Comparison of ENCODE assay signal across 8 cellular contexts in the genomic region with DNA sequence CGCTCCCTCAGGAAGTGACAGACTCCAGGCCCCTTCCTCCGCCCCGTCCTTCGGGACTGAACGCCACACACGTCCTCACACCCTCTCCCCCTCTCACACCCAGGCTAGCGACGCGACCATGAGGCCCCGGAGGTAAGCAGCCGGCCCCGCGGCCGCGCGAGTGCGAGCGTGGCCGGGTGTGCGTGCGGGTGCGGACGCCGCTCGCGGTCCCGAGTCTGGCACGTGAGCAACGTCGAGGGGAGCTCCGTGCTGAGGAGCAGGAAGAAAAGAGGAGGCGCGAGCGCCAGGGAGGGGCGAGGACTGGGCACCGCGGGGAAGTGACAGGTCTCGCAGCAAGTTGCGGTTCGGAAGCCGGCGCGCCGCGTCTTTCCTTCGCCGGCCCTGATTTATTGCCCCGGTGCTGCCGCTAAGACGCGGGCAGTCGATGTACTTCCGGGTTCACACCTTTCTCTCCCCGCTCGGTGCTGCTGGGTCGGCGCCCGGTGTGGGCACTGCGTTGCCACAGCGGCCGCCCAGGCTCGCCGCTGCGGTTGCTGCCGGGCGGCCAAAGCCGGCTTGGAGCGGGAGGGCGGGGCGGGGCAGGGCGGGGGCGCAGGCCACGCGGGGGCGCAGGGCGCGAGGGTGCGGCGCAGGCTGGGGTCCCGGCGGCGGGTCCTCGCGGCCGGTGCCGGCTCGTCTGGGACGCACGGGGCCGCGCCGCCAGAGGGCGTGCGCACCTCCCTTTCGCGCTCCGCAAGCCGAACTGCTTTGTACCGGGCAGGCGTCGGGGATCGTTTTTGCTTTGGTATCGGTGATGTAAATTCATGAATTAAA. TPM values are rescaled to one million over a fixed set of nuclear protein-coding genes. Genes with fewer than 3 reads are reported as not detected.
DNase-seq lines count a peak whose midpoint lies in the region; ATAC-seq and TF ChIP-seq lines count a peak whose summit lies in the region.

No MANE protein-coding gene starts in this region.

- peak overlapping the region; percentile 87 for H3K27ac Mint-ChIP-seq in endothelial cell (ENCODE audit: unreplicated experiment)

- peak; percentile 79 for TF ChIP-seq CTCF in GM10248 (IDR thresholded peaks at IDR 0.05; ENCODE audit: control extremely low read depth, extremely low read depth, low read depth, missing control alignments)
- TF ChIP-seq CTCF in endothelial cell (IDR thresholded peaks at IDR 0.05; ENCODE audit: unreplicated experiment) = peak; percentile 80
- TF ChIP-seq CTCF in suprapubic skin (IDR thresholded peaks at IDR 0.05) = peak in 1 of 2 donors; percentile 50

- peaks cover 5% of the 10 kb centered on the region for H3K9me3 ChIP-seq in muscle layer of colon (ENCODE audit: low read length)
- no peaks in the 10 kb centered on the region for H3K9me3 ChIP-seq in suprapubic skin

- no peak overlapping the region for H3K27ac ChIP-seq in muscle layer of colon (ENCODE audit: low read depth, low read length)
- H3K27ac ChIP-seq in suprapubic skin = no peak overlapping the region

- ATAC-seq in HG02642 (IDR thresholded peaks at IDR 0.05; ENCODE audit: poor library complexity, unreplicated experiment) (peak; percentile 73), HG03159 (IDR thresholded peaks at IDR 0.05; ENCODE audit: unreplicated experiment) (no peak)

- no peak for TF ChIP-seq EP300 in suprapubic skin (IDR thresholded peaks at IDR 0.05)

- WGBS in suprapubic skin = 9% methylated on average over 40 of the region's 103 CpGs

- H3K4me1 Mint-ChIP-seq in endothelial cell (ENCODE audit: unreplicated experiment) = peaks cover 6% of the 10 kb centered on the region

- H3K4me3 Mint-ChIP-seq in endothelial cell (ENCODE audit: unreplicated experiment) = peak overlapping the region; percentile 93

- H3K36me3 Mint-ChIP-seq in endothelial cell (ENCODE audit: low read depth, unreplicated experiment) = peaks cover 6% of the 10 kb centered on the region

- no peaks in the 10 kb centered on the region for H3K9me3 Mint-ChIP-seq in endothelial cell (ENCODE audit: unreplicated experiment)

- DNase-seq in GM10248 (ENCODE audit: extremely low spot score) = peak; percentile 67
- DNase-seq in activated CD4-positive, alpha-beta T cell treated with anti-CD3 and anti-CD28 coated beads for 48 hours = peak; percentile 63
- DNase-seq in endothelial cell (ENCODE audit: low spot score) = peak; percentile 89
- DNase-seq in suprapubic skin (ENCODE audit: low spot score in 2 of 2) = no peak
- DNase-seq in NOMO-1 treated with dmso at 0.1 percent for 144 hours (lab: John Stamatoyannopoulos, UW; ENCODE audit: unreplicated experiment) = no peak

- POLR2A ChIA-PET in GM10248 (lab: Yijun Ruan, JAX) = no interaction called here

- peaks cover 4% of the 10 kb centered on the region for H3K27me3 Mint-ChIP-seq in endothelial cell (ENCODE audit: unreplicated experiment)

- H3K4me3 ChIP-seq in muscle layer of colon (ENCODE audit: low read depth in 1 of 2, low read length in 2 of 2) (peak overlapping the region; percentile 4 to 23), suprapubic skin (peak overlapping the region; percentile 47)

- H3K36me3 ChIP-seq in muscle layer of colon (ENCODE audit: insufficient read depth, low read length) (no peaks in the 10 kb centered on the region), suprapubic skin (no peaks in the 10 kb centered on the region)

- H3K4me1 ChIP-seq in muscle layer of colon (ENCODE audit: insufficient read depth, low read length) (no peaks in the 10 kb centered on the region), suprapubic skin (peaks cover 15% of the 10 kb centered on the region)

- H3K9ac ChIP-seq in muscle layer of colon (ENCODE audit: low read length) = no peak overlapping the region

- no peak for TF ChIP-seq POLR2A in suprapubic skin (IDR thresholded peaks at IDR 0.05)

- CTCF ChIA-PET in GM10248 (lab: Yijun Ruan, JAX) = interaction anchor here (1.6 kb wide), 2 partner anchors 14 to 137 kb away, joined by 3 to 4 read pairs; no protein-coding TSS in a partner anchor

- H3K27me3 ChIP-seq in muscle layer of colon (ENCODE audit: control insufficient read depth in 1 of 2, insufficient read depth in 2 of 2, low read length in 2 of 2) = peaks cover 36 to 49% of the 10 kb centered on the region in 2 donors
- peaks cover 65% of the 10 kb centered on the region for H3K27me3 ChIP-seq in suprapubic skin

RNA-seq across cellular contexts. Expression of gene LIN28B, which starts 15.8 kb away (rescaled TPM):
- total RNA-seq in endothelial cell (ENCODE audit: unreplicated experiment) (36.9 TPM), suprapubic skin (not detected)

Comparison
In these comparisons a context has a peak if more than half of its experiments do, and no peak if none do; other contexts are left out.
1. DNase-seq: peak in GM10248 (single experiment), activated CD4-positive, alpha-beta T cell treated with anti-CD3 and anti-CD28 coated beads for 48 hours (single experiment) and endothelial cell (single experiment); none in suprapubic skin (0 of 2) and NOMO-1 treated with dmso at 0.1 percent for 144 hours (single experiment).
2. RNA of gene LIN28B, which starts 15.8 kb away (total RNA-seq): 36.9 TPM in endothelial cell (single experiment); not detected in suprapubic skin; every median in the first group is over 10 times any median in the second.